1 cellular context compared by ENCODE assay signal in genomic region chr16:20900299-20901067, GRCh38.
A peak's percentile ranks its signal among the peaks of the same experiment; 100 is the strongest.
TF ChIP-seq lines count a peak whose summit lies in the region.

A gene with protein sequence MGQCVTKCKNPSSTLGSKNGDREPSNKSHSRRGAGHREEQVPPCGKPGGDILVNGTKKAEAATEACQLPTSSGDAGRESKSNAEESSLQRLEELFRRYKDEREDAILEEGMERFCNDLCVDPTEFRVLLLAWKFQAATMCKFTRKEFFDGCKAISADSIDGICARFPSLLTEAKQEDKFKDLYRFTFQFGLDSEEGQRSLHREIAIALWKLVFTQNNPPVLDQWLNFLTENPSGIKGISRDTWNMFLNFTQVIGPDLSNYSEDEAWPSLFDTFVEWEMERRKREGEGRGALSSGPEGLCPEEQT (minus strand): TSS chr16:20900358. CDS start chr16:20862538, 37,820 bp downstream.
A gene with protein sequence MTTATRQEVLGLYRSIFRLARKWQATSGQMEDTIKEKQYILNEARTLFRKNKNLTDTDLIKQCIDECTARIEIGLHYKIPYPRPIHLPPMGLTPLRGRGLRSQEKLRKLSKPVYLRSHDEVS (plus strand): TSS chr16:20900771. CDS start chr16:20915556, 14,785 bp downstream.

TF ChIP-seq in HepG2, 621 proteins besides CTCF, POLR2A, EP300 and RAD21 (continued from another document and continues in another):
- TF ChIP-seq ZBTB8A (CRISPR knock-in tag; IDR thresholded peaks at IDR 0.05; ENCODE audit: borderline replicate concordance, low read depth) (no peak), KDM1A (CRISPR knock-in tag; IDR thresholded peaks at IDR 0.05) (no peak; the same call in 1 of the 2 replicates), HMGA1 (CRISPR knock-in tag; conservative IDR thresholded peaks at IDR 0.05) (no peak), YEATS2 (CRISPR knock-in tag; IDR thresholded peaks at IDR 0.05; ENCODE audit: borderline replicate concordance) (peak; percentile 60; the same call in 1 of the 2 replicates), FOXC1 (CRISPR knock-in tag; IDR thresholded peaks at IDR 0.05; ENCODE audit: borderline replicate concordance) (peak; percentile 92), RBFOX2 (IDR thresholded peaks at IDR 0.05; ENCODE audit: low read depth, low read length) (peak; percentile 97), ZNF549 (CRISPR knock-in tag; IDR thresholded peaks at IDR 0.05) (no peak), ZC3H4 (CRISPR knock-in tag; IDR thresholded peaks at IDR 0.05; ENCODE audit: borderline replicate concordance) (0 out of 2 replicates have a peak, but pooled peaks have one; percentile 32), SRY (CRISPR knock-in tag; IDR thresholded peaks at IDR 0.05) (peak; percentile 98), SALL1 (CRISPR knock-in tag; IDR thresholded peaks at IDR 0.05) (peak; percentile 88), THAP8 (CRISPR knock-in tag; IDR thresholded peaks at IDR 0.05; ENCODE audit: borderline replicate concordance) (no peak), FOXK1 (CRISPR knock-in tag; IDR thresholded peaks at IDR 0.05; ENCODE audit: borderline replicate concordance, low read depth) (peak; percentile 32; the same call in 1 of the 2 replicates), ZNF709 (CRISPR knock-in tag; IDR thresholded peaks at IDR 0.05) (peak; percentile 93), ASH2L (IDR thresholded peaks at IDR 0.05; ENCODE audit: insufficient read length, low read depth, low read length) (peak; percentile 98), KLF16 (CRISPR knock-in tag; IDR thresholded peaks at IDR 0.05) (0 out of 4 replicates have a peak, but pooled peaks of 1 of the 2 experiments have one; percentile 63), ZSCAN22 (CRISPR knock-in tag; IDR thresholded peaks at IDR 0.05) (no peak), GATAD2A (CRISPR knock-in tag; IDR thresholded peaks at IDR 0.05) (peak; percentile 41; the same call in 1 of the 2 replicates), SRSF1 (optimal IDR thresholded peaks at IDR 0.05; ENCODE audit: low read depth, low read length) (peak; percentile 92), ADNP (CRISPR knock-in tag; IDR thresholded peaks at IDR 0.05) (no peak), ZNF883 (CRISPR knock-in tag; IDR thresholded peaks at IDR 0.05; ENCODE audit: not compliant biosample characterization) (peak; percentile 95), ZNF850 (CRISPR knock-in tag; conservative IDR thresholded peaks at IDR 0.05) (no peak; the same call in 1 of the 2 replicates), KMT2A (CRISPR knock-in tag; IDR thresholded peaks at IDR 0.05) (peak; percentile 82), RBAK (CRISPR knock-in tag; IDR thresholded peaks at IDR 0.05) (peak; percentile 72; the same call in 1 of the 2 replicates), BRD4 (CRISPR knock-in tag; IDR thresholded peaks at IDR 0.05) (peak; percentile 71), FOSL2 (CRISPR knock-in tag; IDR thresholded peaks at IDR 0.05) (peak; percentile 55), ZFP37 (CRISPR knock-in tag; IDR thresholded peaks at IDR 0.05; ENCODE audit: borderline replicate concordance) (peak; percentile 90; the same call in 1 of the 2 replicates), GABPB1 (CRISPR knock-in tag; IDR thresholded peaks at IDR 0.05) (peak; percentile 90), SMAD3 (CRISPR knock-in tag; IDR thresholded peaks at IDR 0.05) (peak; percentile 57), HDAC6 (IDR thresholded peaks at IDR 0.05; ENCODE audit: low read depth, low read length) (no peak), HDAC2 (CRISPR knock-in tag; IDR thresholded peaks at IDR 0.05) (no peak; the same call in none of the 2 replicates), LRRFIP1 (CRISPR knock-in tag; conservative IDR thresholded peaks at IDR 0.05) (no peak), ZMYM3 (CRISPR knock-in tag; IDR thresholded peaks at IDR 0.05) (peak; percentile 58), ZNF460 (CRISPR knock-in tag; IDR thresholded peaks at IDR 0.05; ENCODE audit: borderline replicate concordance) (no peak; the same call in 1 of the 2 replicates), ZFP36 (IDR thresholded peaks at IDR 0.05; ENCODE audit: borderline replicate concordance, low read depth, low read length, partially characterized antibody) (no peak), PRDM10 (CRISPR knock-in tag; IDR thresholded peaks at IDR 0.05; ENCODE audit: low read depth) (peak; percentile 99), ZNF619 (CRISPR knock-in tag; IDR thresholded peaks at IDR 0.05) (peak; percentile 99; the same call in 1 of the 2 replicates), ZNF878 (CRISPR knock-in tag; IDR thresholded peaks at IDR 0.05) (no peak; the same call in 1 of the 2 replicates), NR1H2 (CRISPR knock-in tag; IDR thresholded peaks at IDR 0.05; ENCODE audit: borderline replicate concordance, low read depth) (no peak; the same call in 1 of the 2 replicates), NFIB (CRISPR knock-in tag; IDR thresholded peaks at IDR 0.05; ENCODE audit: borderline replicate concordance) (no peak), FOXA3 (CRISPR knock-in tag; IDR thresholded peaks at IDR 0.05) (no peak; the same call in 1 of the 2 replicates), ZIK1 (CRISPR knock-in tag; IDR thresholded peaks at IDR 0.05; ENCODE audit: borderline replicate concordance, low read depth) (peak; percentile 44; the same call in 1 of the 2 replicates)
- TF ChIP-seq, protein P1, sequence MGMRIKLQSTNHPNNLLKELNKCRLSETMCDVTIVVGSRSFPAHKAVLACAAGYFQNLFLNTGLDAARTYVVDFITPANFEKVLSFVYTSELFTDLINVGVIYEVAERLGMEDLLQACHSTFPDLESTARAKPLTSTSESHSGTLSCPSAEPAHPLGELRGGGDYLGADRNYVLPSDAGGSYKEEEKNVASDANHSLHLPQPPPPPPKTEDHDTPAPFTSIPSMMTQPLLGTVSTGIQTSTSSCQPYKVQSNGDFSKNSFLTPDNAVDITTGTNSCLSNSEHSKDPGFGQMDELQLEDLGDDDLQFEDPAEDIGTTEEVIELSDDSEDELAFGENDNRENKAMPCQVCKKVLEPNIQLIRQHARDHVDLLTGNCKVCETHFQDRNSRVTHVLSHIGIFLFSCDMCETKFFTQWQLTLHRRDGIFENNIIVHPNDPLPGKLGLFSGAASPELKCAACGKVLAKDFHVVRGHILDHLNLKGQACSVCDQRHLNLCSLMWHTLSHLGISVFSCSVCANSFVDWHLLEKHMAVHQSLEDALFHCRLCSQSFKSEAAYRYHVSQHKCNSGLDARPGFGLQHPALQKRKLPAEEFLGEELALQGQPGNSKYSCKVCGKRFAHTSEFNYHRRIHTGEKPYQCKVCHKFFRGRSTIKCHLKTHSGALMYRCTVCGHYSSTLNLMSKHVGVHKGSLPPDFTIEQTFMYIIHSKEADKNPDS (CRISPR knock-in tag; IDR thresholded peaks at IDR 0.05), result 0 out of 2 replicates have a peak, but pooled peaks have one; percentile 57
- TF ChIP-seq, protein P2, sequence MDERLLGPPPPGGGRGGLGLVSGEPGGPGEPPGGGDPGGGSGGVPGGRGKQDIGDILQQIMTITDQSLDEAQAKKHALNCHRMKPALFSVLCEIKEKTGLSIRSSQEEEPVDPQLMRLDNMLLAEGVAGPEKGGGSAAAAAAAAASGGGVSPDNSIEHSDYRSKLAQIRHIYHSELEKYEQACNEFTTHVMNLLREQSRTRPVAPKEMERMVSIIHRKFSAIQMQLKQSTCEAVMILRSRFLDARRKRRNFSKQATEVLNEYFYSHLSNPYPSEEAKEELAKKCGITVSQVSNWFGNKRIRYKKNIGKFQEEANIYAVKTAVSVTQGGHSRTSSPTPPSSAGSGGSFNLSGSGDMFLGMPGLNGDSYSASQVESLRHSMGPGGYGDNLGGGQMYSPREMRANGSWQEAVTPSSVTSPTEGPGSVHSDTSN (CRISPR knock-in tag; IDR thresholded peaks at IDR 0.05), result no peak
- TF ChIP-seq, protein P3, sequence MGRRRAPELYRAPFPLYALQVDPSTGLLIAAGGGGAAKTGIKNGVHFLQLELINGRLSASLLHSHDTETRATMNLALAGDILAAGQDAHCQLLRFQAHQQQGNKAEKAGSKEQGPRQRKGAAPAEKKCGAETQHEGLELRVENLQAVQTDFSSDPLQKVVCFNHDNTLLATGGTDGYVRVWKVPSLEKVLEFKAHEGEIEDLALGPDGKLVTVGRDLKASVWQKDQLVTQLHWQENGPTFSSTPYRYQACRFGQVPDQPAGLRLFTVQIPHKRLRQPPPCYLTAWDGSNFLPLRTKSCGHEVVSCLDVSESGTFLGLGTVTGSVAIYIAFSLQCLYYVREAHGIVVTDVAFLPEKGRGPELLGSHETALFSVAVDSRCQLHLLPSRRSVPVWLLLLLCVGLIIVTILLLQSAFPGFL (CRISPR knock-in tag; IDR thresholded peaks at IDR 0.05), result peak; percentile 40; the same call in 1 of the 2 replicates
- TF ChIP-seq, protein P4, sequence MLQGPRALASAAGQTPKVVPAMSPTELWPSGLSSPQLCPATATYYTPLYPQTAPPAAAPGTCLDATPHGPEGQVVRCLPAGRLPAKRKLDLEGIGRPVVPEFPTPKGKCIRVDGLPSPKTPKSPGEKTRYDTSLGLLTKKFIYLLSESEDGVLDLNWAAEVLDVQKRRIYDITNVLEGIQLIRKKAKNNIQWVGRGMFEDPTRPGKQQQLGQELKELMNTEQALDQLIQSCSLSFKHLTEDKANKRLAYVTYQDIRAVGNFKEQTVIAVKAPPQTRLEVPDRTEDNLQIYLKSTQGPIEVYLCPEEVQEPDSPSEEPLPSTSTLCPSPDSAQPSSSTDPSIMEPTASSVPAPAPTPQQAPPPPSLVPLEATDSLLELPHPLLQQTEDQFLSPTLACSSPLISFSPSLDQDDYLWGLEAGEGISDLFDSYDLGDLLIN (CRISPR knock-in tag; IDR thresholded peaks at IDR 0.05; ENCODE audit: borderline replicate concordance), result peak; percentile 58; the same call in 1 of the 2 replicates
- TF ChIP-seq, protein P5, sequence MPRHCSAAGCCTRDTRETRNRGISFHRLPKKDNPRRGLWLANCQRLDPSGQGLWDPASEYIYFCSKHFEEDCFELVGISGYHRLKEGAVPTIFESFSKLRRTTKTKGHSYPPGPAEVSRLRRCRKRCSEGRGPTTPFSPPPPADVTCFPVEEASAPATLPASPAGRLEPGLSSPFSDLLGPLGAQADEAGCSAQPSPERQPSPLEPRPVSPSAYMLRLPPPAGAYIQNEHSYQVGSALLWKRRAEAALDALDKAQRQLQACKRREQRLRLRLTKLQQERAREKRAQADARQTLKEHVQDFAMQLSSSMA (CRISPR knock-in tag; IDR thresholded peaks at IDR 0.05), result no peak; the same call in 1 of the 2 replicates
- TF ChIP-seq, protein P6, sequence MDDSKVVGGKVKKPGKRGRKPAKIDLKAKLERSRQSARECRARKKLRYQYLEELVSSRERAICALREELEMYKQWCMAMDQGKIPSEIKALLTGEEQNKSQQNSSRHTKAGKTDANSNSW (CRISPR knock-in tag; IDR thresholded peaks at IDR 0.05; ENCODE audit: borderline replicate concordance), result peak; percentile 93
